In genomic region chr5:144390133-144390532, GRCh38 we compare ENCODE assay signal across 10 cellular contexts.
A peak's percentile ranks its signal among the peaks of the same experiment; 100 is the strongest.
DNase-seq lines count a peak whose midpoint lies in the region; ATAC-seq and TF ChIP-seq lines count a peak whose summit lies in the region.
"Had no signal": no experiment of that assay in that cellular context is flagged by ENCODE, and none has a peak within 500 bp of the region (broad histone marks: within the 10 kb centered on the region; RNA-seq: fewer than 3 reads in every experiment).

No MANE protein-coding gene starts in this region.

- peak; percentile 56 for TF ChIP-seq CTCF in epithelial cell of esophagus (IDR thresholded peaks at IDR 0.05; ENCODE audit: insufficient read depth, low read depth, low read length, missing control alignments)
- TF ChIP-seq CTCF in lower leg skin (IDR thresholded peaks at IDR 0.05): no peak

- no peak for ATAC-seq in GM18907 (IDR thresholded peaks at IDR 0.05; ENCODE audit: unreplicated experiment)
- ATAC-seq: sciatic nerve had no signal

- 8 to 13% methylated on average over 1 of the region's 1 CpG for WGBS in lower leg skin, 2 donors

- DNase-seq in GM03348 (ENCODE audit: low spot score): peak; percentile 5
- peak; percentile 8 for DNase-seq in NCI-H748 treated with DMSO at 0.1 percent for 48 hours (lab: John Stamatoyannopoulos, UW)
- DNase-seq in epithelial cell of esophagus (ENCODE audit: low read depth): peak; percentile 23
- DNase-seq in renal cortical epithelial cell (ENCODE audit: low read depth): peak; percentile 12
- no peak for DNase-seq in lower leg skin (ENCODE audit: low spot score in 2 of 2)
- no peak for DNase-seq in NCI-H345 treated with DMSO at 0.1 percent for 48 hours (lab: John Stamatoyannopoulos, UW; ENCODE audit: unreplicated experiment)
- DNase-seq: amniotic stem cell, NCI-H774 had no signal

- intact Hi-C loops in lower leg skin (cut with DNase I; ENCODE audit: low total_unique reads): no loop called here

- no peak for TF ChIP-seq POLR2A in lower leg skin (IDR thresholded peaks at IDR 0.05)

- H3K4me3 ChIP-seq in epithelial cell of esophagus (ENCODE audit: low read length) (no peak overlapping the region), lower leg skin (ENCODE audit: low read depth, poor library complexity, severe bottlenecking) (no peak overlapping the region)

Comparison
In these comparisons a context has a peak if more than half of its experiments do, and no peak if none do; other contexts are left out.
1. DNase-seq: peak in GM03348 (single experiment), NCI-H748 treated with DMSO at 0.1 percent for 48 hours (single experiment), epithelial cell of esophagus (single experiment) and renal cortical epithelial cell (single experiment); none in lower leg skin (0 of 2) and NCI-H345 treated with DMSO at 0.1 percent for 48 hours (single experiment).